Comparison of ENCODE assay signal across 3 cellular contexts in genomic region chr18:22393164-22393563, GRCh38. TPM values are rescaled to one million over a fixed set of nuclear protein-coding genes. Genes with fewer than 3 reads are reported as not detected.
"Had no signal": no experiment of that assay in that cellular context is flagged by ENCODE, and none has a peak within 500 bp of the region (broad histone marks: within the 10 kb centered on the region; RNA-seq: fewer than 3 reads in every experiment).

No MANE protein-coding gene starts in this region.

RNA-seq across cellular contexts. Expression of gene CTAGE1, which starts 24.6 kb away (rescaled TPM):
- total RNA-seq: LHCN-M2, MCF 10A, NCI-H460 had no signal
